ENCODE assay signal across 8 cellular contexts in genomic region chr11:33542921-33543320, GRCh38.
DNase-seq lines count a peak whose midpoint lies in the region; ATAC-seq and TF ChIP-seq lines count a peak whose summit lies in the region.

No MANE protein-coding gene starts in this region.

- H3K4me1 ChIP-seq in esophagus muscularis mucosa (no peaks in the 10 kb centered on the region), vagina (no peaks in the 10 kb centered on the region)

- H3K27ac Mint-ChIP-seq in activated CD4-positive, alpha-beta T cell treated with anti-CD3 and anti-CD28 coated beads, Interleukin-2, amount 10 ng/mL, durations not matched to agents 24 days and 14 days = no peak overlapping the region
- H3K27ac Mint-ChIP-seq in nephron progenitor cell = no peak overlapping the region

- H3K9me3 ChIP-seq in esophagus muscularis mucosa (no peaks in the 10 kb centered on the region), vagina (no peaks in the 10 kb centered on the region)

- H3K4me3 ChIP-seq in Jurkat, Clone E6-1 (ENCODE audit: low read length) = no peak overlapping the region
- H3K4me3 ChIP-seq in esophagus muscularis mucosa (no peak overlapping the region), vagina (no peak overlapping the region)

- ATAC-seq in GM21423 (IDR thresholded peaks at IDR 0.05; ENCODE audit: unreplicated experiment) = no peak

- TF ChIP-seq CTCF in esophagus muscularis mucosa (IDR thresholded peaks at IDR 0.05) = peak; percentile 30 to 51 (median 32)
- TF ChIP-seq CTCF in nephron progenitor cell (IDR thresholded peaks at IDR 0.05) = peak; percentile 59
- peak in 1 of 3 experiments; percentile 25 for TF ChIP-seq CTCF in vagina (IDR thresholded peaks at IDR 0.05)

- H3K27me3 ChIP-seq in esophagus muscularis mucosa = peaks cover 0 to 9% (median 0%) of the 10 kb centered on the region in 4 donors
- H3K27me3 ChIP-seq in vagina = no peaks in the 10 kb centered on the region

- no peaks in the 10 kb centered on the region for H3K36me3 ChIP-seq in esophagus muscularis mucosa
- H3K36me3 ChIP-seq in vagina = no peaks in the 10 kb centered on the region

- H3K9me3 Mint-ChIP-seq in activated CD4-positive, alpha-beta T cell treated with anti-CD3 and anti-CD28 coated beads, Interleukin-2, amount 10 ng/mL, durations not matched to agents 24 days and 14 days = no peaks in the 10 kb centered on the region
- H3K9me3 Mint-ChIP-seq in nephron progenitor cell = no peaks in the 10 kb centered on the region

- no peaks in the 10 kb centered on the region for H3K36me3 Mint-ChIP-seq in activated CD4-positive, alpha-beta T cell treated with anti-CD3 and anti-CD28 coated beads, Interleukin-2, amount 10 ng/mL, durations not matched to agents 24 days and 14 days (ENCODE audit: low read depth)
- H3K36me3 Mint-ChIP-seq in nephron progenitor cell (ENCODE audit: low read depth) = peaks cover 5% of the 10 kb centered on the region

- H3K27ac ChIP-seq in esophagus muscularis mucosa (replicated peaks in 1 of 4) (no peak overlapping the region), vagina (no peak overlapping the region)

- no peak overlapping the region for H3K4me3 Mint-ChIP-seq in activated CD4-positive, alpha-beta T cell treated with anti-CD3 and anti-CD28 coated beads, Interleukin-2, amount 10 ng/mL, durations not matched to agents 24 days and 14 days
- H3K4me3 Mint-ChIP-seq in nephron progenitor cell = no peak overlapping the region

- TF ChIP-seq EP300 in esophagus muscularis mucosa (IDR thresholded peaks at IDR 0.05) = no peak

- DNase-seq in NCI-H1694 (lab: John Stamatoyannopoulos, UW) (peak; percentile 10), NCI-H1694 treated with DMSO at 0.1 percent for 48 hours (lab: John Stamatoyannopoulos, UW) (no peak), esophagus muscularis mucosa (ENCODE audit: extremely low spot score) (peak; percentile 70), nephron progenitor cell (peak; percentile 57), vagina (ENCODE audit: extremely low spot score in 2 of 2) (no peak)
- peak; percentile 16 for DNase-seq in Jurkat, Clone E6-1 (ENCODE audit: low read depth, low spot score)
- peak; percentile 73 for DNase-seq in activated CD4-positive, alpha-beta T cell treated with anti-CD3 and anti-CD28 coated beads, Interleukin-2, amount 10 ng/mL, durations not matched to agents 24 days and 14 days

- peaks cover 4% of the 10 kb centered on the region for H3K4me1 Mint-ChIP-seq in activated CD4-positive, alpha-beta T cell treated with anti-CD3 and anti-CD28 coated beads, Interleukin-2, amount 10 ng/mL, durations not matched to agents 24 days and 14 days
- no peaks in the 10 kb centered on the region for H3K4me1 Mint-ChIP-seq in nephron progenitor cell

- no peak for TF ChIP-seq POLR2A in esophagus muscularis mucosa (IDR thresholded peaks at IDR 0.05; ENCODE audit: low read depth)
- TF ChIP-seq POLR2A in vagina (IDR thresholded peaks at IDR 0.05) = no peak

- intact Hi-C loops in activated CD4-positive, alpha-beta T cell treated with anti-CD3 and anti-CD28 coated beads, Interleukin-2, amount 10 ng/mL, durations not matched to agents 24 days and 14 days (cut with micrococcal nuclease) = loop anchor here (2.0 kb wide), 1 partner anchor 200 kb away; no protein-coding TSS in a partner anchor
- intact Hi-C loops in esophagus muscularis mucosa (cut with DNase I) (loop anchor here (5.0 to 10.0 kb wide), 2 partner anchors 142 to 199 kb away; no protein-coding TSS in a partner anchor), vagina (cut with DNase I) (no loop called here)

- H3K27me3 Mint-ChIP-seq in activated CD4-positive, alpha-beta T cell treated with anti-CD3 and anti-CD28 coated beads, Interleukin-2, amount 10 ng/mL, durations not matched to agents 24 days and 14 days = peaks cover 20% of the 10 kb centered on the region
- H3K27me3 Mint-ChIP-seq in nephron progenitor cell (ENCODE audit: low read depth, poor library complexity) = peaks cover 25% of the 10 kb centered on the region

- WGBS in esophagus muscularis mucosa = 63% methylated on average over 7 of the region's 7 CpGs

Comparison
In these comparisons a context has a peak if more than half of its experiments do, and no peak if none do; other contexts are left out.
1. DNase-seq: peak in NCI-H1694 (single experiment), Jurkat, Clone E6-1 (single experiment), activated CD4-positive, alpha-beta T cell treated with anti-CD3 and anti-CD28 coated beads, Interleukin-2, amount 10 ng/mL, durations not matched to agents 24 days and 14 days (single experiment), esophagus muscularis mucosa (single experiment) and nephron progenitor cell (single experiment); none in NCI-H1694 treated with DMSO at 0.1 percent for 48 hours (single experiment) and vagina (0 of 2).